8 cellular contexts compared by ENCODE assay signal in the genomic region with DNA sequence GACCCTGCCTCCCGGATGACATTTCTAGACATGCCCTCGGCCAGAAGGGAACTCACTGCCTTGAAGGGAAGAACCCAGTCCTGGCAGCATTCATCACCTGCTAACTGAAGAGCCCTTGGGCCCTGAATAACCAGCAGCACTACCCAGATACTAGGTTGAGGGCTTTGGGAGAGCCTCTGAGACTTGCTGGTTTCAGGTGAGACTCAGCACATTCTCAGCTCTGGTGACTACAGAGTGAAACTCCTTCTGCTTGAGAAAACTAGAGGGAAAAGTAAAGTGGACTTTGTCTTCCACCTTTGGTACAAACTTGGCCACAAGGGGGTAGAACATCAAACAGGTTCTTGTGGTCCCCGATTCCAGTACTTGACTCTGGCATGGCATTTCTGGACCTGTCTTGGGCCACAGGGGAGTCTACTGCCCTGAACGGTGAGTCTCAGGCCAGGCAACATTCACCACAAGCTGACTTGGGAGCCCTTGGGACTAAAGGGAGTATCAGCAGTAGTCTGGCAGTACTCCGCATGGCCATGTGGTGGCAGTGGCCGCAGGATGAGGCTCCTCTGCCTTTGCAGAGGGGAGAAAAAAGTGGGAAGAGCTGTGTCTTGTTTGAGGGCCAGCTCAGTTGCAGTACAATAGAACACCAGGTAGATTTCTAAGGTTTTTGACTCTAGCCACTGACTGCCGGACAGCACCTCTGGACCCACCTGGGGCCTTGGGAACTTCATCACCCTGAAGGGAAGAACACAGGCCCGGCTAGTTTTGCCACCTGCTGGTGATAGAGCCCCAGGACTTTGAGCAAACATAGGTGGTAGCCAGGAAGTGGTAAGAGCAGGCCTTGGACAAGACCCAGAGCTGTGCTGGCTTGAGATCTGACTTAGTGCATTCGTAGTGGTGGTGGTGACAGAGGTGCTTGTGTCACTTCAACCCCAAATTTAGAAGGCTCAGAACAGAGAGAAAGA.
DNase-seq lines count a peak whose midpoint lies in the region; ATAC-seq, FAIRE-seq and TF ChIP-seq lines count a peak whose summit lies in the region.

No MANE protein-coding gene starts in this region.

- CTCF ChIA-PET in WTC11 (lab: Charles Lee), result interaction anchor here (0.6 to 1.9 kb wide), 19 partner anchors 8 to 382 kb away, joined by 3 to 19 read pairs (median 3); no protein-coding TSS in a partner anchor

- H3K36me3 Mint-ChIP-seq in WTC11, result peaks cover 7% of the 10 kb centered on the region

- ATAC-seq in WTC11, result peak; percentile 95
- ATAC-seq in left lobe of liver, result peak; percentile 98

- DNase-seq in GDM1 (lab: John Stamatoyannopoulos, UW), result peak; percentile 31
- peak; percentile 1 for DNase-seq in HTR-8/SVneo (ENCODE audit: insufficient read length, low spot score)
- peak; percentile 66 for DNase-seq in WTC11 (ENCODE audit: low spot score)
- peak; percentile 46 for DNase-seq in left lobe of liver (ENCODE audit: low spot score)
- no peak for DNase-seq in GM19240 (ENCODE audit: insufficient read length, low spot score)
- DNase-seq in activated effector memory CD4-positive, alpha-beta T cell treated with Interleukin-2 at 50 U/mL for 16 hours, result no peak
- DNase-seq in COLO668 (lab: John Stamatoyannopoulos, UW; ENCODE audit: unreplicated experiment), result no peak
- no peak for DNase-seq in NCI-H510A (lab: John Stamatoyannopoulos, UW)

- H3K4me1 Mint-ChIP-seq in WTC11, result peaks cover 5% of the 10 kb centered on the region; the same call in 1 of the 2 replicates

- peaks cover 8% of the 10 kb centered on the region for H3K9me3 Mint-ChIP-seq in WTC11

- no peak for FAIRE-seq in HTR-8/SVneo (lab: Jason Lieb, UNC)

- POLR2A ChIA-PET in WTC11 (lab: Charles Lee), result no interaction called here

- peaks cover 11% of the 10 kb centered on the region for H3K27me3 Mint-ChIP-seq in WTC11 (ENCODE audit: low read depth)

- no peak overlapping the region for H3K4me3 Mint-ChIP-seq in WTC11

- no peak; the same call in 1 of the 2 replicates for TF ChIP-seq CTCF in WTC11 (IDR thresholded peaks at IDR 0.05)

- no peak overlapping the region for H3K27ac Mint-ChIP-seq in WTC11

TF ChIP-seq in WTC11, 78 proteins besides CTCF, POLR2A, EP300 and RAD21:
- TF ChIP-seq TCF7 (CRISPR knock-in tag; IDR thresholded peaks at IDR 0.05; ENCODE audit: low read depth) (no peak), ELF4 (CRISPR knock-in tag; IDR thresholded peaks at IDR 0.05; ENCODE audit: low read depth) (no peak), FOXP1 (CRISPR knock-in tag; IDR thresholded peaks at IDR 0.05; ENCODE audit: borderline replicate concordance) (no peak), ZBTB21 (CRISPR knock-in tag; IDR thresholded peaks at IDR 0.05; ENCODE audit: borderline replicate concordance) (no peak), GTF2I (CRISPR knock-in tag; conservative IDR thresholded peaks at IDR 0.05) (no peak), ZNF423 (CRISPR knock-in tag; IDR thresholded peaks at IDR 0.05) (no peak), CBFB (CRISPR knock-in tag; IDR thresholded peaks at IDR 0.05; ENCODE audit: low read depth) (no peak)
- TF ChIP-seq, protein P1, sequence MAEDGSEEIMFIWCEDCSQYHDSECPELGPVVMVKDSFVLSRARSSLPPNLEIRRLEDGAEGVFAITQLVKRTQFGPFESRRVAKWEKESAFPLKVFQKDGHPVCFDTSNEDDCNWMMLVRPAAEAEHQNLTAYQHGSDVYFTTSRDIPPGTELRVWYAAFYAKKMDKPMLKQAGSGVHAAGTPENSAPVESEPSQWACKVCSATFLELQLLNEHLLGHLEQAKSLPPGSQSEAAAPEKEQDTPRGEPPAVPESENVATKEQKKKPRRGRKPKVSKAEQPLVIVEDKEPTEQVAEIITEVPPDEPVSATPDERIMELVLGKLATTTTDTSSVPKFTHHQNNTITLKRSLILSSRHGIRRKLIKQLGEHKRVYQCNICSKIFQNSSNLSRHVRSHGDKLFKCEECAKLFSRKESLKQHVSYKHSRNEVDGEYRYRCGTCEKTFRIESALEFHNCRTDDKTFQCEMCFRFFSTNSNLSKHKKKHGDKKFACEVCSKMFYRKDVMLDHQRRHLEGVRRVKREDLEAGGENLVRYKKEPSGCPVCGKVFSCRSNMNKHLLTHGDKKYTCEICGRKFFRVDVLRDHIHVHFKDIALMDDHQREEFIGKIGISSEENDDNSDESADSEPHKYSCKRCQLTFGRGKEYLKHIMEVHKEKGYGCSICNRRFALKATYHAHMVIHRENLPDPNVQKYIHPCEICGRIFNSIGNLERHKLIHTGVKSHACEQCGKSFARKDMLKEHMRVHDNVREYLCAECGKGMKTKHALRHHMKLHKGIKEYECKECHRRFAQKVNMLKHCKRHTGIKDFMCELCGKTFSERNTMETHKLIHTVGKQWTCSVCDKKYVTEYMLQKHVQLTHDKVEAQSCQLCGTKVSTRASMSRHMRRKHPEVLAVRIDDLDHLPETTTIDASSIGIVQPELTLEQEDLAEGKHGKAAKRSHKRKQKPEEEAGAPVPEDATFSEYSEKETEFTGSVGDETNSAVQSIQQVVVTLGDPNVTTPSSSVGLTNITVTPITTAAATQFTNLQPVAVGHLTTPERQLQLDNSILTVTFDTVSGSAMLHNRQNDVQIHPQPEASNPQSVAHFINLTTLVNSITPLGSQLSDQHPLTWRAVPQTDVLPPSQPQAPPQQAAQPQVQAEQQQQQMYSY (CRISPR knock-in tag; IDR thresholded peaks at IDR 0.05), result no peak
- TF ChIP-seq, protein P2, sequence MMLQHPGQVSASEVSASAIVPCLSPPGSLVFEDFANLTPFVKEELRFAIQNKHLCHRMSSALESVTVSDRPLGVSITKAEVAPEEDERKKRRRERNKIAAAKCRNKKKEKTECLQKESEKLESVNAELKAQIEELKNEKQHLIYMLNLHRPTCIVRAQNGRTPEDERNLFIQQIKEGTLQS (CRISPR knock-in tag; conservative IDR thresholded peaks at IDR 0.05), result no peak

Comparison
In these comparisons a context has a peak if more than half of its experiments do, and no peak if none do; other contexts are left out.
1. DNase-seq: peak in GDM1 (single experiment), HTR-8/SVneo (single experiment), WTC11 (single experiment) and left lobe of liver (single experiment); none in GM19240 (single experiment), activated effector memory CD4-positive, alpha-beta T cell treated with Interleukin-2 at 50 U/mL for 16 hours (single experiment), COLO668 (single experiment) and NCI-H510A (single experiment).